In genomic region chr7:74482629-74483401, GRCh38 we compare ENCODE assay signal across 9 cellular contexts. TPM values are rescaled to one million over a fixed set of nuclear protein-coding genes. Genes with fewer than 3 reads are reported as not detected.
DNase-seq lines count a peak whose midpoint lies in the region; ATAC-seq and TF ChIP-seq lines count a peak whose summit lies in the region.
"Had no signal": no experiment of that assay in that cellular context is flagged by ENCODE, and none has a peak within 500 bp of the region (broad histone marks: within the 10 kb centered on the region; RNA-seq: fewer than 3 reads in every experiment).

No MANE protein-coding gene starts in this region.

- CTCF ChIA-PET in RWPE1 (lab: Yijun Ruan, JAX): interaction anchor here (0.6 to 1.1 kb wide), 4 partner anchors 16 to 174 kb away, joined by 3 to 5 read pairs (median 4); no protein-coding TSS in a partner anchor

- peak; percentile 96 for DNase-seq in ELR (ENCODE audit: low read depth)
- peak; percentile 79 for DNase-seq in RWPE1 (ENCODE audit: low spot score)
- peak; percentile 93 for DNase-seq in fibroblast of pulmonary artery (ENCODE audit: low read depth)
- DNase-seq in gastrocnemius medialis: peak; percentile 59 to 89
- no peak for DNase-seq in erythroblast (lab: John Stamatoyannopoulos, UW)
- DNase-seq in NCI-H774 (lab: John Stamatoyannopoulos, UW): no peak
- no peak for DNase-seq in natural killer cell
- no peak for DNase-seq in KG1 (lab: John Stamatoyannopoulos, UW)
- DNase-seq: T-helper 9 cell had no signal

- TF ChIP-seq POLR2A in gastrocnemius medialis (IDR thresholded peaks at IDR 0.05) (peak in 1 of 2 donors; percentile 74), erythroblast (IDR thresholded peaks at IDR 0.05; ENCODE audit: low read length) (no peak)

- no peaks in the 10 kb centered on the region for H3K9me3 ChIP-seq in gastrocnemius medialis

- no peaks in the 10 kb centered on the region for H3K36me3 ChIP-seq in gastrocnemius medialis

- peak; percentile 24 to 31 for ATAC-seq in gastrocnemius medialis
- ATAC-seq in natural killer cell: no peak

- H3K27ac Mint-ChIP-seq in natural killer cell: no peak overlapping the region

- intact Hi-C loops in gastrocnemius medialis (cut with DNase I; ENCODE audit: low total_unique reads) (loop anchor here (1.0 to 10.0 kb wide), 3 partner anchors 19 to 1482 kb away; partner anchors contain the start of gene GTF2I), natural killer cell (cut with micrococcal nuclease) (no loop called here)

- H3K27me3 ChIP-seq in gastrocnemius medialis: no peaks in the 10 kb centered on the region

- no peaks in the 10 kb centered on the region for H3K9me3 Mint-ChIP-seq in natural killer cell

- H3K4me3 Mint-ChIP-seq in natural killer cell: no peak overlapping the region

- H3K4me1 Mint-ChIP-seq in natural killer cell: peaks cover 4% of the 10 kb centered on the region in 2 donors

- H3K4me3 ChIP-seq in fibroblast of pulmonary artery (replicated peaks; ENCODE audit: low read depth, low read length) (no peak overlapping the region), gastrocnemius medialis (no peak overlapping the region)

- POLR2A ChIA-PET in RWPE1 (lab: Yijun Ruan, JAX; ENCODE audit: low non-redundant PET): no interaction called here

- H3K4me1 ChIP-seq in gastrocnemius medialis: peaks cover 68 to 80% of the 10 kb centered on the region in 2 donors

- H3K27ac ChIP-seq in RWPE1 (peak overlapping the region; percentile 100), gastrocnemius medialis (peak overlapping the region; percentile 93 to 100 (median 100))

- H3K27me3 Mint-ChIP-seq in natural killer cell (ENCODE audit: low read depth in 2 of 2): peaks cover 6% of the 10 kb centered on the region in 2 donors

- TF ChIP-seq CTCF in RWPE1 (conservative IDR thresholded peaks at IDR 0.05; ENCODE audit: low read depth) (no peak), fibroblast of pulmonary artery (IDR thresholded peaks at IDR 0.05; ENCODE audit: low read length, missing control alignments) (no peak), gastrocnemius medialis (IDR thresholded peaks at IDR 0.05 in 4 of 5, conservative IDR thresholded peaks at IDR 0.05 in 1 of 5) (no peak), natural killer cell (IDR thresholded peaks at IDR 0.05) (no peak)

- in situ Hi-C loops in gastrocnemius medialis (cut with MboI; ENCODE audit: low sequenced_read_pairs in 4 of 4): loop anchor here in 1 of 4 donors (5.0 kb wide), 1 partner anchor 36 kb away; no protein-coding TSS in a partner anchor

- H3K36me3 Mint-ChIP-seq in natural killer cell: no peaks in the 10 kb centered on the region

RNA-seq across cellular contexts. Expression of gene GTF2IRD1, which starts 29.1 kb away (rescaled TPM):
- total RNA-seq in gastrocnemius medialis: 100 to 1,000 TPM in 1 of 4 donors, 10 to 100 TPM in 3; 42.9 to 109 (median 77.0) TPM
- total RNA-seq in natural killer cell: not detected

Comparison
In these comparisons a context has a peak if more than half of its experiments do, and no peak if none do; other contexts are left out.
1. DNase-seq: peak in ELR (single experiment), RWPE1 (single experiment), fibroblast of pulmonary artery (single experiment) and gastrocnemius medialis (2 of 2); none in erythroblast (0 of 2), NCI-H774 (single experiment), natural killer cell (single experiment) and KG1 (single experiment).
2. ATAC-seq: peak in gastrocnemius medialis (2 of 2); none in natural killer cell (0 of 3).
3. RNA of gene GTF2IRD1, which starts 29.1 kb away (total RNA-seq): 42.9 to 109 TPM in gastrocnemius medialis; not detected in natural killer cell; every median in the first group is over 10 times any median in the second.